Comparison of ENCODE assay signal across 1 cellular context in the genomic region with DNA sequence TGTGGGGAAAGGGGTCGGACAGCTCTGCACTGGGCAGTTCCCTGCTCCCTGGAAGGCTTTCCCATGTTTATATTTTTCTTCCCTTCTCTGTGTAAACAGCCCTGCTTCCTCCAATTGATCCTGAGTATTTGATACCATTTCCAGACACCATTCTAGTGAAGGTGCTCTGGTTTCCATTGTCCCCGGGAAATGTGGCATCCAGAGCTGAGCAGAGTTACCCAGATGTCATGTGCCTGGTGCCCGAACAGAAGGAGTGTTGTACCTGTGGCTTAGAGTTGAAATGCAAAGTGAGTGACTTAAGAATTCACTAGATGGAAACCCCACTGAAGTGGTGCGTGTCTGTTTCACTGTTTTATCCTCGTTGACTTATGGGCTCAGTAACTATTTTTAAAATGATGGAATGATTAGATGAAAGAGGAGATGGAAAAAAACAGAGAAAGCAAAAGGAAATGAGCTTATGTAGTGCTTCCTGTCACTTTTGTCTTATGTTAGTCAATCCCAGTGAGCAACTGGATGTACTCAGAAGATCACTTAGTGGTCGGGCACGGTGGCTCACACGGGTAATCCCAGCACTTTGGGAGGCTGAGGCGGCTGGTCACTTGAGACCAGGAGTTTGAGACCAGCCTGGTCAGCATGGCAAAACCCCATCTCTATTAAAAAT.
TF ChIP-seq lines count a peak whose summit lies in the region.

No MANE protein-coding gene starts in this region.

TF ChIP-seq in IMR-90, 13 proteins besides CTCF, POLR2A, EP300 and RAD21 (continued from another document):
- TF ChIP-seq, protein P1, sequence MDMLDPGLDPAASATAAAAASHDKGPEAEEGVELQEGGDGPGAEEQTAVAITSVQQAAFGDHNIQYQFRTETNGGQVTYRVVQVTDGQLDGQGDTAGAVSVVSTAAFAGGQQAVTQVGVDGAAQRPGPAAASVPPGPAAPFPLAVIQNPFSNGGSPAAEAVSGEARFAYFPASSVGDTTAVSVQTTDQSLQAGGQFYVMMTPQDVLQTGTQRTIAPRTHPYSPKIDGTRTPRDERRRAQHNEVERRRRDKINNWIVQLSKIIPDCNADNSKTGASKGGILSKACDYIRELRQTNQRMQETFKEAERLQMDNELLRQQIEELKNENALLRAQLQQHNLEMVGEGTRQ (IDR thresholded peaks at IDR 0.05; ENCODE audit: low read depth, low read length): no peak
